Comparison of ENCODE assay signal across 32 cellular contexts in genomic region chr14:20696776-20697175, GRCh38. TPM values are rescaled to one million over a fixed set of nuclear protein-coding genes. Genes with fewer than 3 reads are reported as not detected.
"Had no signal": no experiment of that assay in that cellular context is flagged by ENCODE, and none has a peak within 500 bp of the region (broad histone marks: within the 10 kb centered on the region; RNA-seq: fewer than 3 reads in every experiment).

No MANE protein-coding gene starts in this region.

- H3K27ac ChIP-seq: brain microvascular endothelial cell, coronary artery, esophagus squamous epithelium, gastroesophageal sphincter, heart right ventricle, hepatocyte, WERI-Rb-1 had no signal

- H3K36me3 ChIP-seq: brain microvascular endothelial cell, WERI-Rb-1 had no signal

- H3K4me3 ChIP-seq: coronary artery, esophagus squamous epithelium, gastroesophageal sphincter, heart right ventricle, hepatocyte had no signal

- H2AFZ ChIP-seq: hepatocyte had no signal

- FAIRE-seq: astrocyte, bronchial epithelial cell, TTC549 had no signal

- ATAC-seq: gastroesophageal sphincter had no signal

- H3K4me2 ChIP-seq: hepatocyte had no signal

- H3K27me3 ChIP-seq: brain microvascular endothelial cell, dorsolateral prefrontal cortex, esophagus squamous epithelium, gastroesophageal sphincter, heart right ventricle, hepatocyte had no signal

- DNase-seq: activated B cell treated with CpG ODN at 0.5 μM for 24 hours; activated CD4-positive, alpha-beta T cell treated with anti-CD3 and anti-CD28 coated beads for 48 hours; activated CD4-positive, alpha-beta T cell treated with anti-CD3 and anti-CD28 coated beads, Interleukin-2, amount 50 U/mL, for 1 hour; activated CD4-positive, alpha-beta T cell treated with anti-CD3 and anti-CD28 coated beads, Interleukin-2, amount 50 U/mL, for 48 hours; activated CD8-positive, alpha-beta memory T cell treated with anti-CD3 and anti-CD28 coated beads for 24 hours; activated CD8-positive, alpha-beta T cell treated with anti-CD3 and anti-CD28 coated beads for 36 hours; activated gamma-delta T cell; activated naive CD4-positive, alpha-beta T cell; activated naive CD4-positive, alpha-beta T cell treated with anti-CD3 and anti-CD28 coated beads, Interleukin-2, amount 50 U/mL, for 16 hours; activated T-cell treated with anti-CD3 and anti-CD28 coated beads, Interleukin-2, amount 50 U/mL, for 48 hours; amniotic stem cell; brain microvascular endothelial cell; dorsolateral prefrontal cortex; effector memory CD4-positive, alpha-beta T cell; endodermal cell; esophagus squamous epithelium; foreskin melanocyte; heart right ventricle; T-helper 2 cell; WERI-Rb-1 had no signal

- H3K9me3 ChIP-seq: esophagus squamous epithelium, gastroesophageal sphincter, heart right ventricle had no signal

RNA-seq across cellular contexts. Expression of gene ANG, which starts 8.2 kb away (rescaled TPM):
- total RNA-seq: activated B cell treated with CpG ODN at 0.5 μM for 24 hours had no signal

RNA-seq across cellular contexts. Expression of gene EDDM3A, which starts 48.9 kb away (rescaled TPM):
- total RNA-seq: activated B cell treated with CpG ODN at 0.5 μM for 24 hours; activated CD8-positive, alpha-beta T cell treated with anti-CD3 and anti-CD28 coated beads for 36 hours; astrocyte; bronchial epithelial cell; cardiac septum; cerebellum; dorsolateral prefrontal cortex; endodermal cell; esophagus squamous epithelium; fibroblast of lung; fibroblast of villous mesenchyme; gastroesophageal sphincter; glomerular endothelial cell; heart right ventricle; hepatocyte had no signal
- polyA plus RNA-seq: adipose tissue, fibroblast of lung, heart right ventricle, hepatocyte had no signal

RNA-seq across cellular contexts. Expression of gene OR6S1, which starts 55.3 kb away (rescaled TPM):
- total RNA-seq: activated B cell treated with CpG ODN at 0.5 μM for 24 hours; activated CD8-positive, alpha-beta T cell treated with anti-CD3 and anti-CD28 coated beads for 36 hours; astrocyte; bronchial epithelial cell; cardiac septum; cerebellum; dorsolateral prefrontal cortex; endodermal cell; esophagus squamous epithelium; fibroblast of lung; fibroblast of villous mesenchyme; gastroesophageal sphincter; glomerular endothelial cell; heart right ventricle; hepatocyte had no signal
- polyA plus RNA-seq: adipose tissue, fibroblast of lung, heart right ventricle, hepatocyte had no signal
